Comparison of ENCODE assay signal across 28 cellular contexts in the genomic region with DNA sequence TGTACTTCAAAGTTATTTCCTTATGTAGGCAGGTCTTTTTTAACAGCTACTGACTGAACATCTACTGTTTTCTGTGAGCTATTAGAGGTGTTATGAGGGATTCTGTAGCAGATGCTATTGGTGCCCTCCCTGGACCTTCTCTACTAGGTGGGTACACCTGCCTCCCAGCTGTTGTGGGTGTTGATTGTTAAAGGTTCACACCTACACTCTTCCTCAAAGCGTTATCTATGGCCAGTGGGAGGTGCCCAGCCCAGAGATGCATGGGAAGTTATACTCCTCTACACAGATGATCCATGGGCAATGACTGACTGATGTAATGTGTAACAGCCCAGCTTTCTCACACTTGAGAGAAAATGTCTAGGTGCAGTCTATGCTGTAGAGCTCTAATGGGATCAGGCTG.
"Had no signal": no experiment of that assay in that cellular context is flagged by ENCODE, and none has a peak within 500 bp of the region (broad histone marks: within the 10 kb centered on the region; RNA-seq: fewer than 3 reads in every experiment).

No MANE protein-coding gene starts in this region.

- H3K4me1 ChIP-seq: lower lobe of right lung, spleen, testis, upper lobe of right lung had no signal

- H3K36me3 ChIP-seq: heart right ventricle, lower lobe of right lung, neural progenitor cell, neutrophil, spleen, stomach, thyroid gland, upper lobe of right lung had no signal

- ATAC-seq: heart right ventricle; left lobe of liver; lower lobe of right lung; natural killer cell; psoas muscle; right cardiac atrium; sciatic nerve; stimulated activated naive B cell treated with anti-CD40 and anti-IgM and Interleukin-4, amounts not matched to agents 10 μg/mL and 1 μg/mL and 100 μg/mL, for 72 hours; stimulated activated naive CD8-positive, alpha-beta T cell treated with anti-CD3 and anti-CD28 coated beads, Interleukin-15, Interleukin-2, amounts not matched to agents 100 U/mL and 50 U/mL, for 24 hours; upper lobe of right lung had no signal

- H3K4me1 Mint-ChIP-seq: naive B cell; natural killer cell; stimulated activated naive B cell treated with anti-CD40 and anti-IgM and Interleukin-4, amounts not matched to agents 10 μg/mL and 1 μg/mL and 100 μg/mL, for 72 hours had no signal

- H3K27ac Mint-ChIP-seq: naive B cell; natural killer cell; nephron progenitor cell; neural progenitor cell; stimulated activated naive B cell treated with anti-CD40 and anti-IgM and Interleukin-4, amounts not matched to agents 10 μg/mL and 1 μg/mL and 100 μg/mL, for 72 hours had no signal

- H3K79me2 ChIP-seq: hepatocyte, parathyroid adenoma had no signal

- H3K4me3 ChIP-seq: heart right ventricle, hepatocyte, lower lobe of right lung, neural progenitor cell, psoas muscle, skin epidermis, spleen, stomach, testis, thyroid gland, upper lobe of right lung had no signal

- H3K4me2 ChIP-seq: hepatocyte, neural progenitor cell had no signal

- H3K4me3 Mint-ChIP-seq: naive B cell; natural killer cell; nephron progenitor cell; neural progenitor cell; stimulated activated naive B cell treated with anti-CD40 and anti-IgM and Interleukin-4, amounts not matched to agents 10 μg/mL and 1 μg/mL and 100 μg/mL, for 72 hours had no signal

- H3K27ac ChIP-seq: heart right ventricle, hepatocyte, lower lobe of right lung, neural progenitor cell, neutrophil, parathyroid adenoma, psoas muscle, skin epidermis, spleen, stomach, testis, thyroid gland, upper lobe of right lung had no signal

- H3K9me3 Mint-ChIP-seq: naive B cell; nephron progenitor cell; neural progenitor cell; stimulated activated naive B cell treated with anti-CD40 and anti-IgM and Interleukin-4, amounts not matched to agents 10 μg/mL and 1 μg/mL and 100 μg/mL, for 72 hours had no signal

- H2AFZ ChIP-seq: hepatocyte, neural progenitor cell, parathyroid adenoma had no signal

- H3K27me3 ChIP-seq: heart right ventricle, hepatocyte, neural progenitor cell, neutrophil, spleen, stomach, testis, thyroid gland, upper lobe of right lung had no signal

- H3K36me3 Mint-ChIP-seq: naive B cell; natural killer cell; neural progenitor cell; stimulated activated naive B cell treated with anti-CD40 and anti-IgM and Interleukin-4, amounts not matched to agents 10 μg/mL and 1 μg/mL and 100 μg/mL, for 72 hours had no signal

- DNase-seq: heart right ventricle; islet precursor cell; lower lobe of right lung; mammary epithelial cell; mesenchymal stem cell; naive B cell; natural killer cell; nephron progenitor cell; occipital lobe; psoas muscle; right cardiac atrium; spleen; stimulated activated CD4-positive, alpha-beta T cell treated with anti-CD3 and anti-CD28 coated beads, Interleukin-4, amount 100 ng/mL, for 24 hours; stimulated activated CD8-positive, alpha-beta memory T cell treated with anti-CD3 and anti-CD28 coated beads, Interleukin-4, amount 100 ng/mL, for 48 hours; stimulated activated naive B cell treated with anti-CD40 and anti-IgM and Interleukin-4, amounts not matched to agents 10 μg/mL and 1 μg/mL and 100 μg/mL, for 72 hours; stimulated activated naive CD8-positive, alpha-beta T cell treated with anti-CD3 and anti-CD28 coated beads, Interleukin-15, Interleukin-2, amounts not matched to agents 100 U/mL and 50 U/mL, for 24 hours; stomach; testis; thyroid gland; trophoblast cell; upper lobe of right lung had no signal

- H3K9me3 ChIP-seq: lower lobe of right lung, neutrophil, psoas muscle, spleen, stomach, testis, thyroid gland, upper lobe of right lung had no signal

- H3K27me3 Mint-ChIP-seq: stimulated activated naive B cell treated with anti-CD40 and anti-IgM and Interleukin-4, amounts not matched to agents 10 μg/mL and 1 μg/mL and 100 μg/mL, for 72 hours had no signal
